Comparison of ENCODE assay signal across 31 cellular contexts in genomic region chr15:53212785-53213184, GRCh38.
"Had no signal": no experiment of that assay in that cellular context is flagged by ENCODE, and none has a peak within 500 bp of the region (broad histone marks: within the 10 kb centered on the region; RNA-seq: fewer than 3 reads in every experiment).

No MANE protein-coding gene starts in this region.

- H3K27ac ChIP-seq: neural progenitor cell, ovary, parathyroid adenoma, psoas muscle, skin epidermis, spleen, suprapubic skin, testis, tibial artery, transverse colon, upper lobe of right lung, uterus had no signal

- DNase-seq: natural killer cell; occipital lobe; ovary; posterior cingulate gyrus; psoas muscle; right cardiac atrium; spleen; stimulated activated CD4-positive, alpha-beta T cell treated with anti-CD3 and anti-CD28 coated beads, Interleukin-12 subunit alpha, Interleukin-12 subunit beta, amount 100 ng/mL, for 4 hours; stimulated activated CD4-positive, alpha-beta T cell treated with anti-CD3 and anti-CD28 coated beads, Interleukin-1b, Interleukin-23, amount 100 ng/mL, for 48 hours; stimulated activated CD4-positive, alpha-beta T cell treated with anti-CD3 and anti-CD28 coated beads, Interleukin-4, amount 100 ng/mL, for 1 hour; stimulated activated CD4-positive, alpha-beta T cell treated with anti-CD3 and anti-CD28 coated beads, Interleukin-4, amount 100 ng/mL, for 4 hours; stimulated activated CD8-positive, alpha-beta memory T cell treated with anti-CD3 and anti-CD28 coated beads, Interleukin-4, amount 100 ng/mL, for 48 hours; stimulated activated naive CD4-positive, alpha-beta T cell; stimulated activated naive CD8-positive, alpha-beta T cell treated with anti-CD3 and anti-CD28 coated beads, Interleukin-15, amount 100 ng/mL, for 72 hours; stimulated activated naive CD8-positive, alpha-beta T cell treated with anti-CD3 and anti-CD28 coated beads, Interleukin-15, Interleukin-2, amounts not matched to agents 100 U/mL and 50 U/mL, for 24 hours; substantia nigra; testis; tibial artery; transverse colon; upper lobe of right lung; uterus had no signal

- H3K9me3 Mint-ChIP-seq: nephron; neural progenitor cell; stimulated activated memory B cell treated with anti-CD40 and anti-IgM and Interleukin-4, amounts not matched to agents 10 μg/mL and 1 μg/mL and 100 μg/mL, for 72 hours; stimulated activated naive CD8-positive, alpha-beta T cell treated with anti-CD3 and anti-CD28 coated beads, Interleukin-15, amount 100 ng/mL, for 72 hours; type B pancreatic cell had no signal

- H3K4me3 ChIP-seq: neural progenitor cell, ovary, psoas muscle, skin epidermis, smooth muscle cell, spleen, suprapubic skin, testis, tibial artery, transverse colon, upper lobe of right lung, uterus had no signal

- ATAC-seq: natural killer cell; psoas muscle; right cardiac atrium; sciatic nerve; stimulated activated memory B cell treated with anti-CD40 and anti-IgM and Interleukin-4, amounts not matched to agents 10 μg/mL and 1 μg/mL and 100 μg/mL, for 72 hours; stimulated activated naive CD8-positive, alpha-beta T cell treated with anti-CD3 and anti-CD28 coated beads, Interleukin-15, amount 100 ng/mL, for 72 hours; stimulated activated naive CD8-positive, alpha-beta T cell treated with anti-CD3 and anti-CD28 coated beads, Interleukin-15, Interleukin-2, amounts not matched to agents 100 U/mL and 50 U/mL, for 24 hours; upper lobe of right lung had no signal

- H3K36me3 ChIP-seq: neural progenitor cell, ovary, spleen, suprapubic skin, tibial artery, transverse colon, upper lobe of right lung, uterus had no signal

- H3K4me3 Mint-ChIP-seq: natural killer cell; nephron; neural progenitor cell; stimulated activated memory B cell treated with anti-CD40 and anti-IgM and Interleukin-4, amounts not matched to agents 10 μg/mL and 1 μg/mL and 100 μg/mL, for 72 hours; stimulated activated naive CD8-positive, alpha-beta T cell treated with anti-CD3 and anti-CD28 coated beads, Interleukin-15, amount 100 ng/mL, for 72 hours; type B pancreatic cell had no signal

- H3K9ac ChIP-seq: neural progenitor cell, parathyroid adenoma had no signal

- H3K27me3 Mint-ChIP-seq: progenitor cell of endocrine pancreas; stimulated activated naive CD8-positive, alpha-beta T cell treated with anti-CD3 and anti-CD28 coated beads, Interleukin-15, amount 100 ng/mL, for 72 hours had no signal

- H3K27me3 ChIP-seq: neural progenitor cell, ovary, spleen, suprapubic skin, testis, tibial artery, transverse colon, upper lobe of right lung, uterus had no signal

- H3K9me3 ChIP-seq: ovary, psoas muscle, spleen, suprapubic skin, testis, tibial artery, transverse colon, upper lobe of right lung, uterus had no signal

- H3K4me1 ChIP-seq: neural progenitor cell, parathyroid adenoma, psoas muscle, spleen, suprapubic skin, testis, tibial artery, transverse colon, upper lobe of right lung, uterus had no signal

- H3K36me3 Mint-ChIP-seq: natural killer cell; neural progenitor cell; stimulated activated memory B cell treated with anti-CD40 and anti-IgM and Interleukin-4, amounts not matched to agents 10 μg/mL and 1 μg/mL and 100 μg/mL, for 72 hours; type B pancreatic cell had no signal

- H3K27ac Mint-ChIP-seq: natural killer cell; nephron; neural progenitor cell; progenitor cell of endocrine pancreas; stimulated activated memory B cell treated with anti-CD40 and anti-IgM and Interleukin-4, amounts not matched to agents 10 μg/mL and 1 μg/mL and 100 μg/mL, for 72 hours; stimulated activated naive CD8-positive, alpha-beta T cell treated with anti-CD3 and anti-CD28 coated beads, Interleukin-15, amount 100 ng/mL, for 72 hours; type B pancreatic cell had no signal

- H3K4me1 Mint-ChIP-seq: natural killer cell; nephron; stimulated activated memory B cell treated with anti-CD40 and anti-IgM and Interleukin-4, amounts not matched to agents 10 μg/mL and 1 μg/mL and 100 μg/mL, for 72 hours; stimulated activated naive CD8-positive, alpha-beta T cell treated with anti-CD3 and anti-CD28 coated beads, Interleukin-15, amount 100 ng/mL, for 72 hours had no signal
